19 cellular contexts compared by ENCODE assay signal in the genomic region with DNA sequence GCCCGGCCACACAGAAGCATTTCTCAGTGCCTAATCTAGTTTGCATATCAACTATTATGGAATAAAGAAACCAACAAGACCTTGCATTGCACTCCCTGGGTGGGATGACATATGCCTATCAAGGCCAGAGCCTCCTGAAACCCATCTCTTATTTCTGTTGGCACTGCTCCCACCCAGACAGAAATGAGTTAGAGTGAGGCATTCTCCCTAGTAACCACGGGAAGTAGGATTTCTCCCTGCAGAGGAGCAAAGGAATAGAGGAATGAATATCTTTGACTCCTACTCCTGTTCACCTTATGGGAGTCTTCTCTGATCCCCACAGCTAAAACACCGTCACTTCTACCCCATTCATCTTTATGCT. TPM values are rescaled to one million over a fixed set of nuclear protein-coding genes. Genes with fewer than 3 reads are reported as not detected.
DNase-seq lines count a peak whose midpoint lies in the region; ATAC-seq, FAIRE-seq and TF ChIP-seq lines count a peak whose summit lies in the region.
"Had no signal": no experiment of that assay in that cellular context is flagged by ENCODE, and none has a peak within 500 bp of the region (broad histone marks: within the 10 kb centered on the region; RNA-seq: fewer than 3 reads in every experiment).

No MANE protein-coding gene starts in this region.

- H3K4me3 ChIP-seq in BLaER1 treated with 17β-estradiol and CSF1 and Interleukin-3, amounts not matched to agents 10 nM and 100 nM: no peak overlapping the region
- H3K4me3 ChIP-seq in WERI-Rb-1 (ENCODE audit: low read depth, low read length): no peak overlapping the region
- H3K4me3 ChIP-seq: heart right ventricle had no signal

- H3K4me2 ChIP-seq in BLaER1 treated with 17β-estradiol and CSF1 and Interleukin-3, amounts not matched to agents 10 nM and 100 nM: peak overlapping the region in 7 of 11 experiments; percentile 24 to 87 (median 73); a peak in 13 of 22 replicates

- no peaks in the 10 kb centered on the region for H3K36me3 ChIP-seq in BLaER1 treated with 17β-estradiol and CSF1 and Interleukin-3, amounts not matched to agents 10 nM and 100 nM
- H3K36me3 ChIP-seq in WERI-Rb-1: no peaks in the 10 kb centered on the region
- H3K36me3 ChIP-seq: heart right ventricle had no signal

- H4K20me1 ChIP-seq in BLaER1 treated with 17β-estradiol and CSF1 and Interleukin-3, amounts not matched to agents 10 nM and 100 nM: no peaks in the 10 kb centered on the region

- peaks cover 7% of the 10 kb centered on the region for H3K36me3 Mint-ChIP-seq in activated T-helper 1 cell treated with anti-CD3 and anti-CD28 coated beads, Interleukin-12 subunit alpha, Interleukin-12 subunit beta, Interleukin-2, Interleukin-4 antibody, amounts not matched to agents 30 ng/mL and 10 ng/mL and 1 ng/mL, durations not matched to agents 14 hours and 24 hours and 36 hours (ENCODE audit: low read depth)
- H3K36me3 Mint-ChIP-seq: activated naive CD8-positive, alpha-beta T cell treated with anti-CD3 and anti-CD28 coated beads, Interleukin-2, amount 10 ng/mL, durations not matched to agents 7 days and 5 days; type B pancreatic cell had no signal

- peak overlapping the region; percentile 56 for H3K4me3 Mint-ChIP-seq in activated T-helper 1 cell treated with anti-CD3 and anti-CD28 coated beads, Interleukin-12 subunit alpha, Interleukin-12 subunit beta, Interleukin-2, Interleukin-4 antibody, amounts not matched to agents 30 ng/mL and 10 ng/mL and 1 ng/mL, durations not matched to agents 14 hours and 24 hours and 36 hours
- H3K4me3 Mint-ChIP-seq: T-helper 2 cell treated with Interferon-gamma antibody and Interleukin-4, amounts not matched to agents 5 μg/mL and 100 μg/mL, for 36 hours; type B pancreatic cell had no signal

- FAIRE-seq in GM12891 (lab: Jason Lieb, UNC): peak; percentile 23

- no peaks in the 10 kb centered on the region for H3K27me3 Mint-ChIP-seq in activated T-helper 1 cell treated with anti-CD3 and anti-CD28 coated beads, Interleukin-12 subunit alpha, Interleukin-12 subunit beta, Interleukin-2, Interleukin-4 antibody, amounts not matched to agents 30 ng/mL and 10 ng/mL and 1 ng/mL, durations not matched to agents 14 hours and 24 hours and 36 hours (ENCODE audit: insufficient read depth)
- H3K27me3 Mint-ChIP-seq: activated naive CD8-positive, alpha-beta T cell treated with anti-CD3 and anti-CD28 coated beads, Interleukin-2, amount 10 ng/mL, durations not matched to agents 7 days and 5 days had no signal

- no peak overlapping the region for H3K9ac ChIP-seq in BLaER1 treated with 17β-estradiol and CSF1 and Interleukin-3, amounts not matched to agents 10 nM and 100 nM

- ATAC-seq in esophagus mucosa (no peak), GM21619 (IDR thresholded peaks at IDR 0.05; ENCODE audit: unreplicated experiment) (no peak)
- ATAC-seq: heart right ventricle, left lobe of liver had no signal

- H3K4me1 ChIP-seq in BLaER1 treated with 17β-estradiol and CSF1 and Interleukin-3, amounts not matched to agents 10 nM and 100 nM: peaks cover 24 to 98% (median 71%) of the 10 kb centered on the region in 10 experiments

- H3K27me3 ChIP-seq in BLaER1 treated with 17β-estradiol and CSF1 and Interleukin-3, amounts not matched to agents 10 nM and 100 nM: no peaks in the 10 kb centered on the region
- H3K27me3 ChIP-seq in WERI-Rb-1 (ENCODE audit: insufficient read depth, low read depth, severe bottlenecking): no peaks in the 10 kb centered on the region
- H3K27me3 ChIP-seq: heart right ventricle had no signal

- H3K4me1 Mint-ChIP-seq in activated T-helper 1 cell treated with anti-CD3 and anti-CD28 coated beads, Interleukin-12 subunit alpha, Interleukin-12 subunit beta, Interleukin-2, Interleukin-4 antibody, amounts not matched to agents 30 ng/mL and 10 ng/mL and 1 ng/mL, durations not matched to agents 14 hours and 24 hours and 36 hours (ENCODE audit: low read depth): peaks cover 65% of the 10 kb centered on the region

- peaks cover 6% of the 10 kb centered on the region for H3K9me3 Mint-ChIP-seq in activated T-helper 1 cell treated with anti-CD3 and anti-CD28 coated beads, Interleukin-12 subunit alpha, Interleukin-12 subunit beta, Interleukin-2, Interleukin-4 antibody, amounts not matched to agents 30 ng/mL and 10 ng/mL and 1 ng/mL, durations not matched to agents 14 hours and 24 hours and 36 hours
- H3K9me3 Mint-ChIP-seq: activated naive CD8-positive, alpha-beta T cell treated with anti-CD3 and anti-CD28 coated beads, Interleukin-2, amount 10 ng/mL, durations not matched to agents 7 days and 5 days; T-helper 2 cell treated with Interferon-gamma antibody and Interleukin-4, amounts not matched to agents 5 μg/mL and 100 μg/mL, for 36 hours; type B pancreatic cell had no signal

- peak overlapping the region in 6 of 11 experiments; percentile 13 to 95 (median 80); a peak in 9 of 22 replicates for H3K27ac ChIP-seq in BLaER1 treated with 17β-estradiol and CSF1 and Interleukin-3, amounts not matched to agents 10 nM and 100 nM
- no peak overlapping the region for H3K27ac ChIP-seq in WERI-Rb-1
- H3K27ac ChIP-seq: HL-60 had no signal

- intact Hi-C loops in activated T-helper 1 cell treated with anti-CD3 and anti-CD28 coated beads, Interleukin-12 subunit alpha, Interleukin-12 subunit beta, Interleukin-2, Interleukin-4 antibody, amounts not matched to agents 30 ng/mL and 10 ng/mL and 1 ng/mL, durations not matched to agents 14 hours and 24 hours and 36 hours (cut with micrococcal nuclease): loop anchor here (1.0 to 10.0 kb wide), 9 partner anchors 38 to 576 kb away; partner anchors contain the start of genes AGFG1, MFF and RHBDD1

- no peak for TF ChIP-seq POLR2A in GM12891 (IDR thresholded peaks at IDR 0.05; ENCODE audit: low read depth, low read length)

- TF ChIP-seq CTCF in WERI-Rb-1 (IDR thresholded peaks at IDR 0.05; ENCODE audit: low read depth, low read length): no peak

- H3K9me3 ChIP-seq in BLaER1 treated with 17β-estradiol and CSF1 and Interleukin-3, amounts not matched to agents 10 nM and 100 nM (replicated peaks in 1 of 11): no peaks in the 10 kb centered on the region
- H3K9me3 ChIP-seq in WERI-Rb-1 (ENCODE audit: severe bottlenecking): no peaks in the 10 kb centered on the region
- H3K9me3 ChIP-seq: heart right ventricle had no signal

- no peak for DNase-seq in GM12891 (ENCODE audit: insufficient read length, low spot score)
- no peak for DNase-seq in activated T-helper 1 cell treated with anti-CD3 and anti-CD28 coated beads, Interleukin-12 subunit alpha, Interleukin-12 subunit beta, Interleukin-2, Interleukin-4 antibody, amounts not matched to agents 30 ng/mL and 10 ng/mL and 1 ng/mL, durations not matched to agents 14 hours and 24 hours and 36 hours (ENCODE audit: low spot score)
- DNase-seq in glomerular visceral epithelial cell (ENCODE audit: extremely low spot score): peak; percentile 81
- no peak for DNase-seq in AML-193 (lab: John Stamatoyannopoulos, UW)
- no peak for DNase-seq in WERI-Rb-1
- DNase-seq: activated naive CD8-positive, alpha-beta T cell treated with anti-CD3 and anti-CD28 coated beads, Interleukin-2, amount 10 ng/mL, durations not matched to agents 7 days and 5 days; cerebellar nuclear complex; heart right ventricle; NCI-H2029 treated with DMSO at 0.1 percent for 48 hours; NCI-H526 had no signal

- peak overlapping the region; percentile 93 for H3K27ac Mint-ChIP-seq in activated T-helper 1 cell treated with anti-CD3 and anti-CD28 coated beads, Interleukin-12 subunit alpha, Interleukin-12 subunit beta, Interleukin-2, Interleukin-4 antibody, amounts not matched to agents 30 ng/mL and 10 ng/mL and 1 ng/mL, durations not matched to agents 14 hours and 24 hours and 36 hours
- H3K27ac Mint-ChIP-seq: activated naive CD8-positive, alpha-beta T cell treated with anti-CD3 and anti-CD28 coated beads, Interleukin-2, amount 10 ng/mL, durations not matched to agents 7 days and 5 days; type B pancreatic cell had no signal

TF ChIP-seq in GM12891, 5 proteins besides CTCF, POLR2A, EP300 and RAD21:
- TF ChIP-seq SPI1 (IDR thresholded peaks at IDR 0.05; ENCODE audit: low read depth, low read length): no peak
- TF ChIP-seq POU2F2 (IDR thresholded peaks at IDR 0.05; ENCODE audit: low read depth, low read length): no peak
- no peak for TF ChIP-seq POLR2AphosphoS5 (IDR thresholded peaks at IDR 0.05; ENCODE audit: low read depth, low read length)
- TF ChIP-seq TAF1 (IDR thresholded peaks at IDR 0.05; ENCODE audit: low read depth, low read length): no peak
- TF ChIP-seq PAX5 (IDR thresholded peaks at IDR 0.05; ENCODE audit: insufficient read depth, low read length, severe bottlenecking): no peak

RNA-seq across cellular contexts. Expression of gene SCYGR1, which starts 24.2 kb away (rescaled TPM):
- not detected for polyA plus RNA-seq in GM12891 (2012; ENCODE audit: low read depth, missing spikeins)
- not detected in 2 replicates for total RNA-seq in activated T-helper 1 cell treated with anti-CD3 and anti-CD28 coated beads, Interleukin-12 subunit alpha, Interleukin-12 subunit beta, Interleukin-2, Interleukin-4 antibody, amounts not matched to agents 30 ng/mL and 10 ng/mL and 1 ng/mL, durations not matched to agents 14 hours and 24 hours and 36 hours
- not detected for total RNA-seq in esophagus mucosa
- total RNA-seq: activated naive CD8-positive, alpha-beta T cell treated with anti-CD3 and anti-CD28 coated beads, Interleukin-2, amount 10 ng/mL, durations not matched to agents 7 days and 5 days; G401; heart right ventricle; left lobe of liver had no signal
- polyA plus RNA-seq: esophagus, heart right ventricle had no signal

RNA-seq across cellular contexts. Expression of gene TM4SF20, which starts 32.9 kb away (rescaled TPM):
- not detected for polyA plus RNA-seq in GM12891 (2012; ENCODE audit: low read depth, missing spikeins)
- total RNA-seq in activated T-helper 1 cell treated with anti-CD3 and anti-CD28 coated beads, Interleukin-12 subunit alpha, Interleukin-12 subunit beta, Interleukin-2, Interleukin-4 antibody, amounts not matched to agents 30 ng/mL and 10 ng/mL and 1 ng/mL, durations not matched to agents 14 hours and 24 hours and 36 hours: not detected in 2 replicates
- not detected for total RNA-seq in esophagus mucosa
- total RNA-seq: activated naive CD8-positive, alpha-beta T cell treated with anti-CD3 and anti-CD28 coated beads, Interleukin-2, amount 10 ng/mL, durations not matched to agents 7 days and 5 days; G401; heart right ventricle; left lobe of liver had no signal
- polyA plus RNA-seq: heart right ventricle had no signal

RNA-seq across cellular contexts. Expression of gene AGFG1, which starts 60.0 kb away (rescaled TPM):
- 46.8 TPM for polyA plus RNA-seq in GM12891 (2012; ENCODE audit: low read depth, missing spikeins)
- 239 and 252 TPM in 2 replicates for total RNA-seq in activated T-helper 1 cell treated with anti-CD3 and anti-CD28 coated beads, Interleukin-12 subunit alpha, Interleukin-12 subunit beta, Interleukin-2, Interleukin-4 antibody, amounts not matched to agents 30 ng/mL and 10 ng/mL and 1 ng/mL, durations not matched to agents 14 hours and 24 hours and 36 hours
- total RNA-seq in esophagus mucosa: 62.4 TPM
